40 cellular contexts compared by ENCODE assay signal in the genomic region with DNA sequence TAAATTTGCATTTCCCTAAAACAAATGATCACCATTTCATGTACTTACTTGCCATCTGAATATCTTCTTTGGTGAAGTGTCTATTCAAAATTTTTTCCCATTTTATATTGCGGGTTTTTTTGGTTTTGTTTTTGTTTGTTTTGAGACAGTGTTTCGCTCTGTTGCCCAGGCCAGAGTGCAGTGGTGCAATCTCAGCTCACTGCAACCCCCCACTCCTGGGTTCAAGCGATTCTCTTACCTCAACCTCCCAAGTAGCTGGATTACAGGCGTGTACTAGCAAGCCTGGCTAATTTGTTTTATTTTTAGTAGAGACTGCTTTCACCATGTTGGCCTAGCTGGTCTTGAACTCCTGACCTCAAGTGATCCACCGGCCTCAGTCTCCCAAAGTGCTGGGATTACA.
"Had no signal": no experiment of that assay in that cellular context is flagged by ENCODE, and none has a peak within 500 bp of the region (broad histone marks: within the 10 kb centered on the region; RNA-seq: fewer than 3 reads in every experiment).

No MANE protein-coding gene starts in this region.

- ATAC-seq: activated naive CD4-positive, alpha-beta T cell treated with anti-CD3 and anti-CD28 coated beads, Interleukin-2, amount 50 U/mL, for 72 hours; activated naive CD8-positive, alpha-beta T cell treated with anti-CD3 and anti-CD28 coated beads, Interleukin-2, amount 50 U/mL, for 24 hours; activated T-cell treated with anti-CD3 and anti-CD28 coated beads, Interleukin-2, amount 50 U/mL, for 4 hours; activated T-cell treated with anti-CD3 and anti-CD28 coated beads, Interleukin-2, amount 50 U/mL, for 72 hours; activated T-helper 17 cell treated with anti-CD3 and anti-CD28 coated beads, Interleukin-2, amount 50 U/mL, for 72 hours; body of pancreas had no signal

- H3K36me3 Mint-ChIP-seq: activated naive CD4-positive, alpha-beta T cell treated with anti-CD3 and anti-CD28 coated beads, Interleukin-2, amount 10 ng/mL, durations not matched to agents 7 days and 5 days; activated naive CD4-positive, alpha-beta T cell treated with anti-CD3 and anti-CD28 coated beads, Interleukin-2, amount 50 U/mL, for 24 hours; activated naive CD4-positive, alpha-beta T cell treated with anti-CD3 and anti-CD28 coated beads, Interleukin-2, amount 50 U/mL, for 72 hours; activated naive CD8-positive, alpha-beta T cell; activated naive CD8-positive, alpha-beta T cell treated with anti-CD3 and anti-CD28 coated beads for 36 hours; brain had no signal

- FAIRE-seq: astrocyte, bronchial epithelial cell had no signal

- H3K36me3 ChIP-seq: adrenal gland, ascending aorta, brain microvascular endothelial cell, breast epithelium, cardiac muscle cell had no signal

- H3K9me3 Mint-ChIP-seq: activated naive CD4-positive, alpha-beta T cell treated with anti-CD3 and anti-CD28 coated beads for 36 hours; activated naive CD4-positive, alpha-beta T cell treated with anti-CD3 and anti-CD28 coated beads, Interleukin-2, amount 10 ng/mL, durations not matched to agents 7 days and 5 days; activated naive CD4-positive, alpha-beta T cell treated with anti-CD3 and anti-CD28 coated beads, Interleukin-2, amount 50 U/mL, for 24 hours; activated naive CD4-positive, alpha-beta T cell treated with anti-CD3 and anti-CD28 coated beads, Interleukin-2, amount 50 U/mL, for 72 hours; activated naive CD8-positive, alpha-beta T cell treated with anti-CD3 and anti-CD28 coated beads for 36 hours; activated naive CD8-positive, alpha-beta T cell treated with anti-CD3 and anti-CD28 coated beads, Interleukin-2, amount 10 ng/mL, durations not matched to agents 7 days and 5 days; activated naive CD8-positive, alpha-beta T cell treated with anti-CD3 and anti-CD28 coated beads, Interleukin-2, amount 50 U/mL, for 24 hours; activated T-cell treated with anti-CD3 and anti-CD28 coated beads, Interleukin-2, amount 50 U/mL, for 24 hours; activated T-cell treated with anti-CD3 and anti-CD28 coated beads, Interleukin-2, amount 50 U/mL, for 4 hours; activated T-helper 17 cell treated with anti-CD3 and anti-CD28 coated beads, Interleukin-2, amount 50 U/mL, for 72 hours; activated T-helper 2 cell treated with anti-CD3 and anti-CD28 coated beads, Interferon-gamma antibody, Interleukin-2, Interleukin-4, amounts not matched to agents 10 μg/mL and 5 μg/mL and 100 μg/mL, durations not matched to agents 14 hours and 24 hours and 36 hours; brain; central memory CD8-positive, alpha-beta T cell had no signal

- H3K4me1 ChIP-seq: adrenal gland, ascending aorta, body of pancreas, breast epithelium had no signal

- H3K4me3 Mint-ChIP-seq: activated naive CD4-positive, alpha-beta T cell treated with anti-CD3 and anti-CD28 coated beads for 36 hours; activated naive CD4-positive, alpha-beta T cell treated with anti-CD3 and anti-CD28 coated beads, Interleukin-2, amount 10 ng/mL, durations not matched to agents 7 days and 5 days; activated naive CD4-positive, alpha-beta T cell treated with anti-CD3 and anti-CD28 coated beads, Interleukin-2, amount 50 U/mL, for 24 hours; activated naive CD8-positive, alpha-beta T cell; activated naive CD8-positive, alpha-beta T cell treated with anti-CD3 and anti-CD28 coated beads for 36 hours; activated naive CD8-positive, alpha-beta T cell treated with anti-CD3 and anti-CD28 coated beads, Interleukin-2, amount 10 ng/mL, durations not matched to agents 7 days and 5 days; activated naive CD8-positive, alpha-beta T cell treated with anti-CD3 and anti-CD28 coated beads, Interleukin-2, amount 50 U/mL, for 24 hours; activated T-cell treated with anti-CD3 and anti-CD28 coated beads, Interleukin-2, amount 50 U/mL, for 24 hours; activated T-cell treated with anti-CD3 and anti-CD28 coated beads, Interleukin-2, amount 50 U/mL, for 4 hours; activated T-cell treated with anti-CD3 and anti-CD28 coated beads, Interleukin-2, amount 50 U/mL, for 72 hours; activated T-helper 1 cell treated with anti-CD3 and anti-CD28 coated beads, Interleukin-12 subunit alpha, Interleukin-12 subunit beta, Interleukin-2, Interleukin-4 antibody, amounts not matched to agents 30 ng/mL and 10 ng/mL and 1 ng/mL, durations not matched to agents 14 hours and 24 hours and 36 hours; activated T-helper 17 cell treated with anti-CD3 and anti-CD28 coated beads, Interleukin-2, amount 50 U/mL, for 72 hours; brain; central memory CD8-positive, alpha-beta T cell had no signal

- DNase-seq: activated effector memory CD4-positive, alpha-beta T cell treated with anti-CD3 and anti-CD28 coated beads, Interleukin-2, amount 50 U/mL, for 16 hours; activated effector memory CD4-positive, alpha-beta T cell treated with Interleukin-2 at 50 U/mL for 16 hours; activated gamma-delta T cell; activated gamma-delta T cell treated with Interleukin-2 at 50 U/mL for 16 hours; activated naive CD4-positive, alpha-beta T cell; activated naive CD4-positive, alpha-beta T cell treated with anti-CD3 and anti-CD28 coated beads for 36 hours; activated naive CD4-positive, alpha-beta T cell treated with anti-CD3 and anti-CD28 coated beads, Interleukin-2, amount 10 ng/mL, durations not matched to agents 7 days and 5 days; activated naive CD4-positive, alpha-beta T cell treated with anti-CD3 and anti-CD28 coated beads, Interleukin-2, amount 50 U/mL, for 16 hours; activated naive CD4-positive, alpha-beta T cell treated with Interleukin-2 at 50 U/mL for 16 hours; activated naive CD8-positive, alpha-beta T cell treated with anti-CD3 and anti-CD28 coated beads for 36 hours; activated naive CD8-positive, alpha-beta T cell treated with anti-CD3 and anti-CD28 coated beads, Interleukin-2, amount 10 ng/mL, durations not matched to agents 7 days and 5 days; activated naive CD8-positive, alpha-beta T cell treated with anti-CD3 and anti-CD28 coated beads, Interleukin-2, amount 50 U/mL, for 24 hours; activated T-cell treated with anti-CD3 and anti-CD28 coated beads, Interleukin-2, amount 50 U/mL, for 1 hour; activated T-cell treated with anti-CD3 and anti-CD28 coated beads, Interleukin-2, amount 50 U/mL, for 24 hours; activated T-cell treated with anti-CD3 and anti-CD28 coated beads, Interleukin-2, amount 50 U/mL, for 4 hours; activated T-cell treated with anti-CD3 and anti-CD28 coated beads, Interleukin-2, amount 50 U/mL, for 48 hours; activated T-cell treated with anti-CD3 and anti-CD28 coated beads, Interleukin-2, amount 50 U/mL, for 72 hours; amniotic stem cell; amygdala; anterior cingulate cortex; aorta; brain microvascular endothelial cell; caudate nucleus; central memory CD4-positive, alpha-beta T cell; cerebellar nuclear complex had no signal

- H3K27ac Mint-ChIP-seq: activated naive CD4-positive, alpha-beta T cell treated with anti-CD3 and anti-CD28 coated beads for 36 hours; activated naive CD4-positive, alpha-beta T cell treated with anti-CD3 and anti-CD28 coated beads, Interleukin-2, amount 10 ng/mL, durations not matched to agents 7 days and 5 days; activated naive CD4-positive, alpha-beta T cell treated with anti-CD3 and anti-CD28 coated beads, Interleukin-2, amount 50 U/mL, for 24 hours; activated naive CD4-positive, alpha-beta T cell treated with anti-CD3 and anti-CD28 coated beads, Interleukin-2, amount 50 U/mL, for 72 hours; activated naive CD8-positive, alpha-beta T cell; activated naive CD8-positive, alpha-beta T cell treated with anti-CD3 and anti-CD28 coated beads for 36 hours; activated naive CD8-positive, alpha-beta T cell treated with anti-CD3 and anti-CD28 coated beads, Interleukin-2, amount 10 ng/mL, durations not matched to agents 7 days and 5 days; activated naive CD8-positive, alpha-beta T cell treated with anti-CD3 and anti-CD28 coated beads, Interleukin-2, amount 50 U/mL, for 24 hours; activated T-cell treated with anti-CD3 and anti-CD28 coated beads, Interleukin-2, amount 50 U/mL, for 24 hours; activated T-cell treated with anti-CD3 and anti-CD28 coated beads, Interleukin-2, amount 50 U/mL, for 72 hours; activated T-helper 1 cell treated with anti-CD3 and anti-CD28 coated beads, Interleukin-12 subunit alpha, Interleukin-12 subunit beta, Interleukin-2, Interleukin-4 antibody, amounts not matched to agents 30 ng/mL and 10 ng/mL and 1 ng/mL, durations not matched to agents 14 hours and 24 hours and 36 hours; activated T-helper 17 cell treated with anti-CD3 and anti-CD28 coated beads, Interleukin-2, amount 50 U/mL, for 72 hours; activated T-helper 2 cell treated with anti-CD3 and anti-CD28 coated beads, Interferon-gamma antibody, Interleukin-2, Interleukin-4, amounts not matched to agents 10 μg/mL and 5 μg/mL and 100 μg/mL, durations not matched to agents 14 hours and 24 hours and 36 hours; brain had no signal

- H3K27me3 ChIP-seq: adrenal gland, ascending aorta, body of pancreas, brain microvascular endothelial cell, breast epithelium, cardiac muscle cell had no signal

- H3K27ac ChIP-seq: adrenal gland, ascending aorta, brain microvascular endothelial cell, breast epithelium, cardiac muscle cell had no signal

- H3K4me1 Mint-ChIP-seq: activated naive CD4-positive, alpha-beta T cell treated with anti-CD3 and anti-CD28 coated beads, Interleukin-2, amount 10 ng/mL, durations not matched to agents 7 days and 5 days; activated naive CD4-positive, alpha-beta T cell treated with anti-CD3 and anti-CD28 coated beads, Interleukin-2, amount 50 U/mL, for 24 hours; activated naive CD8-positive, alpha-beta T cell treated with anti-CD3 and anti-CD28 coated beads for 36 hours; activated T-helper 17 cell treated with anti-CD3 and anti-CD28 coated beads, Interleukin-2, amount 50 U/mL, for 72 hours; central memory CD8-positive, alpha-beta T cell had no signal

- H3K9me3 ChIP-seq: adrenal gland, ascending aorta, body of pancreas, breast epithelium had no signal

- H3K4me3 ChIP-seq: adrenal gland, ascending aorta, body of pancreas, breast epithelium, cardiac muscle cell had no signal
